In genomic region chr16:78556421-78556820, GRCh38 we compare ENCODE assay signal across 9 cellular contexts.
"Had no signal": no experiment of that assay in that cellular context is flagged by ENCODE, and none has a peak within 500 bp of the region (broad histone marks: within the 10 kb centered on the region; RNA-seq: fewer than 3 reads in every experiment).

No MANE protein-coding gene starts in this region.

- H3K27ac ChIP-seq: GM23248, HL-60 had no signal

- H3K4me1 ChIP-seq: HAP-1 had no signal

- H2AFZ ChIP-seq: GM23248 had no signal

- H3K9me3 ChIP-seq: HAP-1 had no signal

- ATAC-seq: HCT116, K562 had no signal

- H3K36me3 ChIP-seq: HAP-1 had no signal

- DNase-seq: GM23248, GOT3, H7, HFFc6, IMR-90 had no signal

- H3K4me3 ChIP-seq: GM23248, HAP-1, K562 had no signal

- H3K4me3 Mint-ChIP-seq: HFFc6 had no signal

- H3K9ac ChIP-seq: GM23248 had no signal

- H3K27ac Mint-ChIP-seq: HFFc6 had no signal
